13 cellular contexts compared by ENCODE assay signal in the genomic region with DNA sequence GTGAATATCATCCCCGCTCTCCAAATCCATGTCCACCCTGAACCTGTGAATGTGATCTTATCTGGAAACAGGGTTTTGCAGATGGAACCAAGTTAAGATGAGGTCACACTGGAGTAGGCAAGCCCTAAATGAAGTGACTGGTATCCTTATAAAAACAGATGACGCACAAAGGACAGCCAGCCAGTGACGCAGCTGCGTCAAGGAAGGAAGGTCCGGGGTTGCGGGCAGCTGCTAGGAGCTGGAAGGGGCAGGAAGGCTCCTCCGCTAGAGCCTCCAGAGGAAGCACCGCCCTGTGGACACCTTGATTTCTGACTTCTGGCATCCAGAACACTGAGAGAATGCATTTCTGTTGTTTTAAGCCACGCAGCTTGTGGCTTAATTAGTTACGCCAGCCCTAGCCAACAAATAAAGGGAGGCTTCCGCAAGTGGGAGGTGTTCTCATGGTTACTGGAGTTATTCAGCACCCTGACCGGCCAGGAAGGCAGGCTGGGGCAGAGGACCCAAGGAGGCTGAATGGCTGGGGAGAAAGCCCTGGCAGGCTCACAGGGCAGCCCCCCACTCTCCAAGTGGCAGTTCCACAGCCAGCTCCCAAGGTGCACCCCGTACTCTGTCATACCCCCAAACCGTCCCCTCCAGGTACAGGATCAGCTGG.
A peak's percentile ranks its signal among the peaks of the same experiment; 100 is the strongest.
DNase-seq lines count a peak whose midpoint lies in the region; TF ChIP-seq lines count a peak whose summit lies in the region.
"Had no signal": no experiment of that assay in that cellular context is flagged by ENCODE, and none has a peak within 500 bp of the region (broad histone marks: within the 10 kb centered on the region; RNA-seq: fewer than 3 reads in every experiment).

No MANE protein-coding gene starts in this region.

- intact Hi-C loops in left ventricle myocardium inferior (cut with micrococcal nuclease): no loop called here

- peak overlapping the region; percentile 84 for H3K27ac ChIP-seq in left ventricle myocardium inferior (replicated peaks)
- H3K27ac ChIP-seq: hepatocyte, parathyroid adenoma had no signal

- peak; percentile 26 for TF ChIP-seq CTCF in left ventricle myocardium inferior (IDR thresholded peaks at IDR 0.05; ENCODE audit: borderline replicate concordance)

- peaks cover 21% of the 10 kb centered on the region for H3K9me3 ChIP-seq in adipocyte (ENCODE audit: control insufficient read depth, low read length)
- peaks cover 21% of the 10 kb centered on the region for H3K9me3 ChIP-seq in left ventricle myocardium inferior (replicated peaks)

- DNase-seq in A172 (ENCODE audit: low spot score): peak; percentile 92
- DNase-seq in HT-29 (ENCODE audit: low spot score): peak; percentile 86
- DNase-seq in adipocyte (ENCODE audit: low read depth): peak; percentile 71
- peak; percentile 69 for DNase-seq in left ventricle myocardium inferior
- DNase-seq in NCI-H2081 (lab: John Stamatoyannopoulos, UW): no peak
- DNase-seq in activated effector memory CD4-positive, alpha-beta T cell treated with Interleukin-2 at 50 U/mL for 16 hours: no peak
- no peak for DNase-seq in NCI-H1436 (lab: John Stamatoyannopoulos, UW)
- DNase-seq in activated T-cell treated with anti-CD3 and anti-CD28 coated beads for 4 hours: no peak
- DNase-seq: activated CD4-positive, CD25-positive, alpha-beta regulatory T cell; NCI-H1436 treated with DMSO at 0.1 percent for 48 hours; stimulated activated naive CD4-positive, alpha-beta T cell treated with Interleukin-2 at 50 U/mL for 16 hours had no signal

- no peak overlapping the region for H3K9ac ChIP-seq in adipocyte (ENCODE audit: low read length)
- H3K9ac ChIP-seq: parathyroid adenoma had no signal

- H3K4me3 ChIP-seq in adipocyte (ENCODE audit: low read length) (no peak overlapping the region), left ventricle myocardium inferior (no peak overlapping the region)
- H3K4me3 ChIP-seq: hepatocyte had no signal

- H3K27me3 ChIP-seq in adipocyte (replicated peaks; ENCODE audit: control insufficient read depth, insufficient read depth, low read length) (no peaks in the 10 kb centered on the region), left ventricle myocardium inferior (ENCODE audit: low read depth) (no peaks in the 10 kb centered on the region)
- H3K27me3 ChIP-seq: hepatocyte had no signal

- H3K4me1 ChIP-seq in adipocyte (ENCODE audit: control insufficient read depth, insufficient read depth, low read length): peaks cover 10% of the 10 kb centered on the region
- H3K4me1 ChIP-seq in left ventricle myocardium inferior: peaks cover 46% of the 10 kb centered on the region
- H3K4me1 ChIP-seq: parathyroid adenoma had no signal

- H3K36me3 ChIP-seq in adipocyte (ENCODE audit: control insufficient read depth, insufficient read depth, low read length, severe bottlenecking) (no peaks in the 10 kb centered on the region), left ventricle myocardium inferior (no peaks in the 10 kb centered on the region)

Comparison
In these comparisons a context has a peak if more than half of its experiments do, and no peak if none do; other contexts are left out.
1. DNase-seq: peak in A172 (single experiment), HT-29 (single experiment), adipocyte (single experiment) and left ventricle myocardium inferior (single experiment); none in NCI-H2081 (0 of 2), activated effector memory CD4-positive, alpha-beta T cell treated with Interleukin-2 at 50 U/mL for 16 hours (single experiment), NCI-H1436 (single experiment) and activated T-cell treated with anti-CD3 and anti-CD28 coated beads for 4 hours (single experiment).